ENCODE assay signal across 18 cellular contexts in the genomic region with DNA sequence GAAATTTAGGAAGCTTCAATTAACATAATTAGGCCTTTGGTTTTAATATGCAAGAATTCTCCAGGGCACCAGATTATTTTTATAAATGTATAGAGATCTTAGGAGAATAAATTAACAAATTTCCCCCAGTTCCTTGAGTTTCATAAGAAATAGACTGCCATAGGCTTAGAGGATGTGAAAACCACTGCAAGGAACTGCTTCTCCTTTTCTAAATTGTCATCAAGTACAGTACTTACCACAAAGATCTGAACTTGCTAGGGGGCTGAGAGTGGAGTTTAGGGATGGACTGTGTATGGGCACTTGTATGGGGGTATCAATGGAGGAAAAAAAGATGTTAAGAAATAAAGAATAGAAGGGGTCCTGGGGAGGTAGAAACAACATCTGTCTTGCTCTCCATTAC. TPM values are rescaled to one million over a fixed set of nuclear protein-coding genes. Genes with fewer than 3 reads are reported as not detected.
"Had no signal": no experiment of that assay in that cellular context is flagged by ENCODE, and none has a peak within 500 bp of the region (broad histone marks: within the 10 kb centered on the region; RNA-seq: fewer than 3 reads in every experiment).

No MANE protein-coding gene starts in this region.

- H3K4me1 Mint-ChIP-seq: activated T-helper 17 cell treated with anti-CD3 and anti-CD28 coated beads, Interleukin-2, amount 50 U/mL, for 72 hours; naive thymus-derived CD8-positive, alpha-beta T cell had no signal

- H3K4me3 ChIP-seq: cardiac muscle cell, colonic mucosa, mucosa of descending colon, tibial nerve had no signal

- H3K36me3 ChIP-seq: cardiac muscle cell, colonic mucosa, neutrophil, tibial nerve had no signal

- H3K27ac Mint-ChIP-seq: activated naive CD4-positive, alpha-beta T cell treated with anti-CD3 and anti-CD28 coated beads for 36 hours; activated T-helper 17 cell treated with anti-CD3 and anti-CD28 coated beads, Interleukin-2, amount 50 U/mL, for 72 hours; naive thymus-derived CD8-positive, alpha-beta T cell; WTC11 had no signal

- H3K36me3 Mint-ChIP-seq: naive thymus-derived CD8-positive, alpha-beta T cell; WTC11 had no signal

- ATAC-seq: activated T-helper 17 cell treated with anti-CD3 and anti-CD28 coated beads, Interleukin-2, amount 50 U/mL, for 72 hours; mucosa of descending colon; naive thymus-derived CD8-positive, alpha-beta T cell; WTC11 had no signal

- H3K9me3 Mint-ChIP-seq: activated naive CD4-positive, alpha-beta T cell treated with anti-CD3 and anti-CD28 coated beads for 36 hours; WTC11 had no signal

- H3K27me3 ChIP-seq: cardiac muscle cell, colonic mucosa, neutrophil, tibial nerve had no signal

- H3K27me3 Mint-ChIP-seq: activated T-helper 17 cell treated with anti-CD3 and anti-CD28 coated beads, Interleukin-2, amount 50 U/mL, for 72 hours had no signal

- DNase-seq: activated CD4-positive, alpha-beta T cell treated with anti-CD3 and anti-CD28 coated beads for 48 hours; activated naive CD4-positive, alpha-beta T cell treated with anti-CD3 and anti-CD28 coated beads for 36 hours; colonic mucosa; effector CD4-positive, alpha-beta T cell; foreskin melanocyte; head of caudate nucleus; mammary epithelial cell; mucosa of descending colon; naive thymus-derived CD8-positive, alpha-beta T cell; posterior cingulate gyrus; stimulated activated CD4-positive, alpha-beta T cell treated with anti-CD3 and anti-CD28 coated beads, Interleukin-15, amount 100 ng/mL, for 24 hours; stimulated activated CD4-positive, alpha-beta T cell treated with anti-CD3 and anti-CD28 coated beads, Interleukin-4, amount 100 ng/mL, for 24 hours had no signal

- H3K9me3 ChIP-seq: colonic mucosa, mucosa of descending colon, neutrophil, tibial nerve had no signal

- H3K4me1 ChIP-seq: colonic mucosa, tibial nerve had no signal

- H3K27ac ChIP-seq: cardiac muscle cell, colonic mucosa, neutrophil, tibial nerve had no signal

- H3K4me3 Mint-ChIP-seq: activated naive CD4-positive, alpha-beta T cell treated with anti-CD3 and anti-CD28 coated beads for 36 hours; activated T-helper 17 cell treated with anti-CD3 and anti-CD28 coated beads, Interleukin-2, amount 50 U/mL, for 72 hours; naive thymus-derived CD8-positive, alpha-beta T cell; WTC11 had no signal

RNA-seq across cellular contexts. Expression of a gene that starts 31.1 kb away (rescaled TPM):
- total RNA-seq: activated naive CD4-positive, alpha-beta T cell treated with anti-CD3 and anti-CD28 coated beads for 36 hours; activated T-helper 17 cell treated with anti-CD3 and anti-CD28 coated beads, Interleukin-2, amount 50 U/mL, for 72 hours; colonic mucosa; mammary epithelial cell; mucosa of descending colon; naive thymus-derived CD8-positive, alpha-beta T cell; skeletal muscle tissue; tibial nerve had no signal
